In the genomic region with DNA sequence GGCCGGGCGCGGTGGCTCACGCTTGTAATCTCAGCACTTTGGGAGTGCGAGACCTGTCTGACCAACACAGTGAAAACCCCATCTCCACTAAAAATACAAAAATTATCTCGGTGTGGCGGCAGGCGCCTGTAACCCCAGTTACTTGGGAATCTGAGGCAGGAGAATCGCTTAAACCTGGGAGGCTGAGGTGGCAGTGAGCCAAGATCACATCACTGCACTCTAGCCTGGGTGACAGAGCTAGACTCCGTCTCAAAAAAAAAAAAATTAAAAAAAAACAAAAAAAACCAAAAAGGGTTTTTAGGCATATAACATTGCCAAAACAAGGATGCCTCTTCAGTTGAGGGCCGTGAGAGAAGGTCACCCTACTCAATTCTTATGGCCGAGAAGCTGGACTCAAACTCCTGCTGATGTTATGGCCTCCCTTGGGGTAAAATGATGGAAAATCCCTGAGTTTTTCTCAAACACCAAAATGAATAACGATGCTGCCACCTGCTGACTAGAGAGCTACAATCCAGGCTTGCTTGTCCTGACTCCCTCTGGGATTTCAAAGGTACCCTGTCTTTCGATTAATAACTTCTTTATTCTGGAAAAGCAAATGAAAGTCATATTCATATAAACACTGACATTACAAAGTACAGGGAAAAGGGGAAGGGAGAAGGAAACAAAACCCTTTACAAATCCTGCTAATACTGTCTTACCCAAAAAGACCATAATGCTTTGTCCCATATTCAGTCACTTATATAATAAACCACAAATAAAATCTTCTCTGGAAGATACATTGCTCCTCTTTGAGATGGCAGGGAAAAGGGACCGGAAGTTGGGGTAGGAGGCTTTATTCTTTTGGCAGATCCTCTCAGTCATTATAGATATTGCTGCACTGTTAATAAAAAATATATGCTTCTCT, we compare ENCODE assay signal across 8 cellular contexts. TPM values are rescaled to one million over a fixed set of nuclear protein-coding genes. Genes with fewer than 3 reads are reported as not detected.
DNase-seq lines count a peak whose midpoint lies in the region; ATAC-seq and TF ChIP-seq lines count a peak whose summit lies in the region.

No MANE protein-coding gene starts in this region.

- CTCF ChIA-PET in activated CD4-positive, alpha-beta T cell treated with anti-CD3 and anti-CD28 coated beads for 36 hours (lab: Charles Lee) = interaction anchor here (0.6 to 2.3 kb wide), 14 partner anchors 10 to 355 kb away, joined by 3 to 10 read pairs (median 3); partner anchors contain the start of gene RAB42

- peaks cover 13% of the 10 kb centered on the region for H3K4me1 Mint-ChIP-seq in activated CD4-positive, alpha-beta T cell treated with anti-CD3 and anti-CD28 coated beads for 36 hours

- TF ChIP-seq CTCF in LNCaP clone FGC (IDR thresholded peaks at IDR 0.05; ENCODE audit: control insufficient read depth, extremely low read depth, insufficient read depth) (peak; percentile 62), mucosa of descending colon (IDR thresholded peaks at IDR 0.05) (peak; percentile 34)

- no peak overlapping the region for H3K4me3 Mint-ChIP-seq in activated CD4-positive, alpha-beta T cell treated with anti-CD3 and anti-CD28 coated beads for 36 hours

- peaks cover 18% of the 10 kb centered on the region for H3K36me3 Mint-ChIP-seq in activated CD4-positive, alpha-beta T cell treated with anti-CD3 and anti-CD28 coated beads for 36 hours (ENCODE audit: low read depth)

- no peaks in the 10 kb centered on the region for H3K36me3 ChIP-seq in mucosa of descending colon (ENCODE audit: low read depth)

- no peak overlapping the region for H3K27ac Mint-ChIP-seq in activated CD4-positive, alpha-beta T cell treated with anti-CD3 and anti-CD28 coated beads for 36 hours

- H3K9me3 ChIP-seq in mucosa of descending colon = no peaks in the 10 kb centered on the region

- no peak for ATAC-seq in activated CD4-positive, alpha-beta T cell treated with anti-CD3 and anti-CD28 coated beads for 36 hours
- ATAC-seq in mucosa of descending colon = peak; percentile 62
- ATAC-seq in HG03025 (IDR thresholded peaks at IDR 0.05; ENCODE audit: low FRiP score, unreplicated experiment) = no peak

- POLR2A ChIA-PET in activated CD4-positive, alpha-beta T cell treated with anti-CD3 and anti-CD28 coated beads for 36 hours (lab: Charles Lee) = interaction anchor here (0.9 to 1.9 kb wide), 3 partner anchors 21 to 91 kb away, joined by 4 to 9 read pairs (median 6); partner anchors contain the start of gene RNU11

- peak; percentile 60 for DNase-seq in activated CD4-positive, alpha-beta T cell treated with anti-CD3 and anti-CD28 coated beads for 36 hours
- no peak for DNase-seq in activated CD4-positive, alpha-beta T cell treated with anti-CD3 and anti-CD28 coated beads, Interleukin-2, amount 50 U/mL, for 1 hour
- DNase-seq in LNCaP clone FGC (ENCODE audit: low read depth) (no peak), SKM-1 treated with dmso at 0.1 percent for 144 hours (lab: John Stamatoyannopoulos, UW; ENCODE audit: unreplicated experiment) (peak; percentile 36), epidermal melanocyte (ENCODE audit: insufficient read length, low spot score) (peak; percentile 81), mucosa of descending colon (peak in 1 of 3 donors; percentile 83), NCI-H187 (lab: John Stamatoyannopoulos, UW) (no peak)

- H3K4me3 ChIP-seq in LNCaP clone FGC (ENCODE audit: low read depth, low read length) = no peak overlapping the region
- H3K4me3 ChIP-seq in mucosa of descending colon = no peak overlapping the region

- intact Hi-C loops in activated CD4-positive, alpha-beta T cell treated with anti-CD3 and anti-CD28 coated beads for 36 hours (cut with DNase I, micrococcal nuclease) = loop anchor here (1.0 to 2.0 kb wide), 4 partner anchors 84 to 243 kb away; no protein-coding TSS in a partner anchor
- intact Hi-C loops in mucosa of descending colon (cut with DNase I, micrococcal nuclease) = loop anchor here (10.0 kb wide), 2 partner anchors 78 to 88 kb away; no protein-coding TSS in a partner anchor

- no peaks in the 10 kb centered on the region for H3K4me1 ChIP-seq in mucosa of descending colon (ENCODE audit: low read depth)

- H3K27me3 Mint-ChIP-seq in activated CD4-positive, alpha-beta T cell treated with anti-CD3 and anti-CD28 coated beads for 36 hours = no peaks in the 10 kb centered on the region

- no peaks in the 10 kb centered on the region for H3K9me3 Mint-ChIP-seq in activated CD4-positive, alpha-beta T cell treated with anti-CD3 and anti-CD28 coated beads for 36 hours (ENCODE audit: low read depth)

RNA-seq across cellular contexts. Expression of gene RAB42, which starts 10.7 kb away (rescaled TPM):
- total RNA-seq in activated CD4-positive, alpha-beta T cell treated with anti-CD3 and anti-CD28 coated beads for 36 hours = under 1 TPM in 1 of 2 experiments, not detected in 1; 0.09 TPM
- 1 to 10 TPM; 3.5 to 5.9 (median 3.8) TPM for total RNA-seq in mucosa of descending colon

RNA-seq across cellular contexts. Expression of gene TAF12, which starts 40.1 kb away (rescaled TPM):
- 10 to 100 TPM; 23.8 to 32.5 TPM for total RNA-seq in activated CD4-positive, alpha-beta T cell treated with anti-CD3 and anti-CD28 coated beads for 36 hours
- 10 to 100 TPM; 12.2 to 23.2 (median 15.5) TPM for total RNA-seq in mucosa of descending colon

RNA-seq across cellular contexts. Expression of gene RNU11, which starts 45.6 kb away (rescaled TPM):
- not detected for total RNA-seq in activated CD4-positive, alpha-beta T cell treated with anti-CD3 and anti-CD28 coated beads for 36 hours
- total RNA-seq in mucosa of descending colon = not detected

RNA-seq across cellular contexts. Expression of gene TRNAU1AP, which starts 49.9 kb away (rescaled TPM):
- total RNA-seq in activated CD4-positive, alpha-beta T cell treated with anti-CD3 and anti-CD28 coated beads for 36 hours = 10 to 100 TPM; 50.7 to 60.2 TPM
- total RNA-seq in mucosa of descending colon = 10 to 100 TPM; 13.1 to 20.9 (median 16.0) TPM

Comparison
In these comparisons a context has a peak if more than half of its experiments do, and no peak if none do; other contexts are left out.
1. DNase-seq: peak in activated CD4-positive, alpha-beta T cell treated with anti-CD3 and anti-CD28 coated beads for 36 hours (single experiment), SKM-1 treated with dmso at 0.1 percent for 144 hours (single experiment) and epidermal melanocyte (single experiment); none in activated CD4-positive, alpha-beta T cell treated with anti-CD3 and anti-CD28 coated beads, Interleukin-2, amount 50 U/mL, for 1 hour (single experiment), LNCaP clone FGC (single experiment) and NCI-H187 (0 of 2).
2. RNA of gene RAB42, which starts 10.7 kb away (total RNA-seq): 3.5 to 5.9 TPM in mucosa of descending colon; 0.09 TPM in activated CD4-positive, alpha-beta T cell treated with anti-CD3 and anti-CD28 coated beads for 36 hours; every median in the first group is over 4 times any median in the second.